In the genomic region with DNA sequence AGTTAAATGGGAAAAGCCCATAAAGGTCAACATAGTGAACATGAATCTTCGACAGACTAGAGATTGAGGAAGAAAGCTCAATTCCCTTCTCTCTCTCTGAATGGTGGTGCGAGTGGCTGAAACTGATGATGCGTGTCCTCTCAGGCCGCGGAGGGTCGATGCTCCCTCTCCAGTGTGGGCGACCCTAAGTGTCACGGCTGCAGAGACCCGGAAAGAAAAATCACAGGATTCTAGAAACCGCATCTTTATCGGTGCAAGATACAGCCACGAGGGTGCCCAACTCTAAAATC, we compare ENCODE assay signal across 6 cellular contexts. TPM values are rescaled to one million over a fixed set of nuclear protein-coding genes. Genes with fewer than 3 reads are reported as not detected.
DNase-seq lines count a peak whose midpoint lies in the region; ATAC-seq and TF ChIP-seq lines count a peak whose summit lies in the region.

No MANE protein-coding gene starts in this region.

- H3K27ac ChIP-seq in heart right ventricle: peak overlapping the region; percentile 91 to 99 (median 97)
- peak overlapping the region; percentile 99 for H3K27ac ChIP-seq in testis

- H3K9me3 ChIP-seq in heart right ventricle: no peaks in the 10 kb centered on the region
- no peaks in the 10 kb centered on the region for H3K9me3 ChIP-seq in testis

- H3K4me3 ChIP-seq in NB4 (ENCODE audit: low read depth, low read length) (peak overlapping the region; percentile 99), heart right ventricle (peak overlapping the region; percentile 58 to 97 (median 80)), testis (peak overlapping the region; percentile 56 to 75)

- DNase-seq in Daoy (ENCODE audit: low read depth): peak; percentile 12
- no peak for DNase-seq in NB4 (ENCODE audit: low read depth)
- no peak for DNase-seq in heart right ventricle
- no peak for DNase-seq in testis
- DNase-seq in NCI-H345 treated with DMSO at 0.1 percent for 48 hours (lab: John Stamatoyannopoulos, UW; ENCODE audit: unreplicated experiment): no peak
- DNase-seq in cerebellar nuclear complex (lab: John Stamatoyannopoulos, UW): no peak

- H3K36me3 ChIP-seq in heart right ventricle (peaks cover 0 to 59% (median 21%) of the 10 kb centered on the region in 9 donors), testis (ENCODE audit: low read depth, missing control alignments) (no peaks in the 10 kb centered on the region)

- WGBS in heart right ventricle, 2 donors: 0 to 1% methylated on average over 12 of the region's 12 CpGs
- 0 to 1% methylated on average over 12 of the region's 12 CpGs for WGBS in testis, 2 donors

- H3K27me3 ChIP-seq in heart right ventricle (no peaks in the 10 kb centered on the region), testis (no peaks in the 10 kb centered on the region)

- intact Hi-C loops in heart right ventricle (cut with DNase I) (loop anchor here in 2 of 10 donors (5.0 kb wide), 2 partner anchors 46 to 91 kb away; a partner anchor contains a TSS), testis (cut with DNase I; ENCODE audit: low total_unique reads) (no loop called here)

- TF ChIP-seq CTCF in NB4 (IDR thresholded peaks at IDR 0.05; ENCODE audit: low read depth, low read length): no peak
- TF ChIP-seq CTCF in heart right ventricle (IDR thresholded peaks at IDR 0.05): no peak
- peak in 1 of 3 experiments; percentile 18 for TF ChIP-seq CTCF in testis (IDR thresholded peaks at IDR 0.05)

- H3K4me1 ChIP-seq in heart right ventricle (peaks cover 7 to 52% (median 35%) of the 10 kb centered on the region in 9 donors), testis (peaks cover 10% of the 10 kb centered on the region)

- ATAC-seq in heart right ventricle: peak in 7 of 8 donors; percentile 5 to 25 (median 16)

- TF ChIP-seq POLR2A in NB4 (IDR thresholded peaks at IDR 0.05; ENCODE audit: extremely low read depth, insufficient read length) (no peak), testis (IDR thresholded peaks at IDR 0.05) (no peak)

RNA-seq across cellular contexts. Expression of a gene that starts 0.5 kb away (rescaled TPM):
- 105 and 120 TPM in 2 replicates for total RNA-seq in Daoy (2014; rRNA removed; shearing (Covaris generic))
- 10 to 100 TPM; 27.8 to 58.1 (median 36.1) TPM for total RNA-seq in heart right ventricle
- polyA plus RNA-seq in heart right ventricle: 10 to 100 TPM; 24.0 to 30.1 TPM
- 100 to 1,000 TPM in 1 of 2 donors, 10 to 100 TPM in 1; 93.3 to 115 TPM for total RNA-seq in testis
- 73.7 TPM for polyA plus RNA-seq in testis (ENCODE audit: insufficient read depth, low read depth, low replicate concordance)

RNA-seq across cellular contexts. Expression of a gene that starts 10.7 kb away (rescaled TPM):
- total RNA-seq in Daoy (2014; rRNA removed; shearing (Covaris generic)): 150 and 184 TPM in 2 replicates
- 10 to 100 TPM; 41.5 to 52.6 (median 48.2) TPM for total RNA-seq in heart right ventricle
- polyA plus RNA-seq in heart right ventricle: 10 to 100 TPM in 1 of 2 donors, 1 to 10 TPM in 1; 7.8 to 75.1 TPM
- 10 to 100 TPM; 62.4 to 76.8 TPM for total RNA-seq in testis
- 73.9 TPM for polyA plus RNA-seq in testis (ENCODE audit: insufficient read depth, low read depth, low replicate concordance)

RNA-seq across cellular contexts. Expression of a gene that starts 35.4 kb away (rescaled TPM):
- total RNA-seq in Daoy (2014; rRNA removed; shearing (Covaris generic)): 0.74 TPM in 1 of 2 replicates, not detected in the other
- total RNA-seq in heart right ventricle (under 1 TPM in 4 of 10 donors, not detected in 6; 0.14 to 0.25 (median 0.18) TPM), testis (1 to 10 TPM; 2.9 to 4.8 TPM)
- polyA plus RNA-seq in heart right ventricle (under 1 TPM; 0.07 to 0.22 TPM), testis (ENCODE audit: insufficient read depth, low read depth, low replicate concordance) (2.4 TPM)

RNA-seq across cellular contexts. Expression of a gene that starts 38.4 kb away (rescaled TPM):
- total RNA-seq in Daoy (2014; rRNA removed; shearing (Covaris generic)): 31.0 and 42.7 TPM in 2 replicates
- total RNA-seq in heart right ventricle (10 to 100 TPM; 13.2 to 30.9 (median 19.3) TPM), testis (10 to 100 TPM; 26.4 to 30.5 TPM)
- polyA plus RNA-seq in heart right ventricle (10 to 100 TPM; 14.9 to 18.2 TPM), testis (ENCODE audit: insufficient read depth, low read depth, low replicate concordance) (22.4 TPM)

RNA-seq across cellular contexts. Expression of a gene that starts 46.9 kb away (rescaled TPM):
- 17.3 and 21.1 TPM in 2 replicates for total RNA-seq in Daoy (2014; rRNA removed; shearing (Covaris generic))
- 100 to 1,000 TPM in 1 of 10 donors, 10 to 100 TPM in 9; 39.3 to 101 (median 50.9) TPM for total RNA-seq in heart right ventricle
- polyA plus RNA-seq in heart right ventricle: 10 to 100 TPM; 10.3 to 38.4 TPM
- 10 to 100 TPM; 41.3 to 67.7 TPM for total RNA-seq in testis
- 58.2 TPM for polyA plus RNA-seq in testis (ENCODE audit: insufficient read depth, low read depth, low replicate concordance)
